8 cellular contexts compared by ENCODE assay signal in genomic region chr1:70355111-70355407, GRCh38. TPM values are rescaled to one million over a fixed set of nuclear protein-coding genes. Genes with fewer than 3 reads are reported as not detected.
A peak's percentile ranks its signal among the peaks of the same experiment; 100 is the strongest.
DNase-seq lines count a peak whose midpoint lies in the region; ATAC-seq, FAIRE-seq and TF ChIP-seq lines count a peak whose summit lies in the region.

No MANE protein-coding gene starts in this region.

- no peaks in the 10 kb centered on the region for H3K9me3 Mint-ChIP-seq in T-helper 1 cell treated with Interleukin-12 subunit alpha and Interleukin-12 subunit beta and Interleukin-4 antibody, amounts not matched to agents 30 μg/mL and 1 μg/mL, for 36 hours
- no peaks in the 10 kb centered on the region for H3K9me3 Mint-ChIP-seq in activated naive CD8-positive, alpha-beta T cell treated with anti-CD3 and anti-CD28 coated beads, Interleukin-2, amount 50 U/mL, for 24 hours

- no peak for TF ChIP-seq CTCF in kidney (IDR thresholded peaks at IDR 0.05; ENCODE audit: borderline replicate concordance, extremely low read depth, insufficient read depth)

- H3K4me3 ChIP-seq in kidney (ENCODE audit: low read length in 2 of 2) = peak overlapping the region; percentile 91 to 100
- H3K4me3 ChIP-seq in subcutaneous abdominal adipose tissue (ENCODE audit: low read depth in 1 of 5, low read length in 5 of 5) = peak overlapping the region; percentile 97 to 99 (median 98)

- H3K27ac ChIP-seq in kidney (ENCODE audit: low read depth in 2 of 2, low read length in 2 of 2) = peak overlapping the region; percentile 93 to 94
- H3K27ac ChIP-seq in subcutaneous abdominal adipose tissue (ENCODE audit: low read depth, low read length) = peak overlapping the region; percentile 63

- H3K4me1 ChIP-seq in kidney (ENCODE audit: control insufficient read depth in 1 of 2, insufficient read depth in 1 of 2, low read depth in 1 of 2, low read length in 2 of 2) (peaks cover 2 to 6% of the 10 kb centered on the region in 2 donors), subcutaneous abdominal adipose tissue (ENCODE audit: control insufficient read depth in 5 of 5, insufficient read depth in 5 of 5, low read length in 5 of 5) (peaks cover 0 to 34% (median 29%) of the 10 kb centered on the region in 5 donors)

- intact Hi-C loops in kidney (cut with DNase I) = no loop called here

- H3K4me3 Mint-ChIP-seq in T-helper 1 cell treated with Interleukin-12 subunit alpha and Interleukin-12 subunit beta and Interleukin-4 antibody, amounts not matched to agents 30 μg/mL and 1 μg/mL, for 36 hours = peak overlapping the region; percentile 94
- H3K4me3 Mint-ChIP-seq in activated naive CD8-positive, alpha-beta T cell treated with anti-CD3 and anti-CD28 coated beads, Interleukin-2, amount 50 U/mL, for 24 hours = peak overlapping the region; percentile 87

- H3K4me1 Mint-ChIP-seq in T-helper 1 cell treated with Interleukin-12 subunit alpha and Interleukin-12 subunit beta and Interleukin-4 antibody, amounts not matched to agents 30 μg/mL and 1 μg/mL, for 36 hours (ENCODE audit: low read depth) = peaks cover 27% of the 10 kb centered on the region
- H3K4me1 Mint-ChIP-seq in activated naive CD8-positive, alpha-beta T cell treated with anti-CD3 and anti-CD28 coated beads, Interleukin-2, amount 50 U/mL, for 24 hours = peaks cover 38% of the 10 kb centered on the region

- no peaks in the 10 kb centered on the region for H3K27me3 ChIP-seq in subcutaneous abdominal adipose tissue (ENCODE audit: control insufficient read depth in 5 of 5, insufficient read depth in 4 of 5, low read length in 5 of 5)

- H3K36me3 Mint-ChIP-seq in T-helper 1 cell treated with Interleukin-12 subunit alpha and Interleukin-12 subunit beta and Interleukin-4 antibody, amounts not matched to agents 30 μg/mL and 1 μg/mL, for 36 hours (ENCODE audit: low read depth) = peaks cover 7% of the 10 kb centered on the region
- H3K36me3 Mint-ChIP-seq in activated naive CD8-positive, alpha-beta T cell treated with anti-CD3 and anti-CD28 coated beads, Interleukin-2, amount 50 U/mL, for 24 hours (ENCODE audit: low read depth) = peaks cover 13% of the 10 kb centered on the region

- no peak for ATAC-seq in activated naive CD8-positive, alpha-beta T cell treated with anti-CD3 and anti-CD28 coated beads, Interleukin-2, amount 50 U/mL, for 24 hours
- no peak for ATAC-seq in HG03521 (IDR thresholded peaks at IDR 0.05; ENCODE audit: unreplicated experiment)

- H3K36me3 ChIP-seq in kidney (ENCODE audit: control insufficient read depth in 1 of 2, insufficient read depth in 2 of 2, low read length in 2 of 2) = no peaks in the 10 kb centered on the region
- peaks cover 0 to 4% (median 0%) of the 10 kb centered on the region in 5 donors for H3K36me3 ChIP-seq in subcutaneous abdominal adipose tissue (ENCODE audit: control insufficient read depth in 5 of 5, insufficient read depth in 5 of 5, low read length in 5 of 5)

- no peaks in the 10 kb centered on the region for H3K27me3 Mint-ChIP-seq in T-helper 1 cell treated with Interleukin-12 subunit alpha and Interleukin-12 subunit beta and Interleukin-4 antibody, amounts not matched to agents 30 μg/mL and 1 μg/mL, for 36 hours (ENCODE audit: low read depth)
- no peaks in the 10 kb centered on the region for H3K27me3 Mint-ChIP-seq in activated naive CD8-positive, alpha-beta T cell treated with anti-CD3 and anti-CD28 coated beads, Interleukin-2, amount 50 U/mL, for 24 hours

- H3K27ac Mint-ChIP-seq in T-helper 1 cell treated with Interleukin-12 subunit alpha and Interleukin-12 subunit beta and Interleukin-4 antibody, amounts not matched to agents 30 μg/mL and 1 μg/mL, for 36 hours = peak overlapping the region; percentile 96
- H3K27ac Mint-ChIP-seq in activated naive CD8-positive, alpha-beta T cell treated with anti-CD3 and anti-CD28 coated beads, Interleukin-2, amount 50 U/mL, for 24 hours = peak overlapping the region; percentile 99

- H3K9ac ChIP-seq in kidney (ENCODE audit: low read length in 2 of 2) = peak overlapping the region; percentile 77 to 82
- H3K9ac ChIP-seq in subcutaneous abdominal adipose tissue (ENCODE audit: low read length in 5 of 5) = peak overlapping the region in 4 of 5 donors; percentile 87 to 98 (median 96)

- DNase-seq in T-helper 1 cell = no peak
- DNase-seq in activated naive CD8-positive, alpha-beta T cell treated with anti-CD3 and anti-CD28 coated beads, Interleukin-2, amount 50 U/mL, for 24 hours = no peak
- DNase-seq in kidney = no peak
- DNase-seq in C1 segment of cervical spinal cord (lab: John Stamatoyannopoulos, UW) = no peak
- DNase-seq in HCEC 1CT = no peak

- no peak for FAIRE-seq in kidney (lab: Jason Lieb, UNC)

- no peaks in the 10 kb centered on the region for H3K9me3 ChIP-seq in kidney (ENCODE audit: control insufficient read depth in 1 of 2, low read length in 2 of 2)
- no peaks in the 10 kb centered on the region for H3K9me3 ChIP-seq in subcutaneous abdominal adipose tissue (ENCODE audit: control insufficient read depth in 5 of 5, low read length in 5 of 5)

RNA-seq across cellular contexts. Expression of gene ANKRD13C, which starts 0.5 kb away (rescaled TPM):
- total RNA-seq in kidney = 23.4 TPM
- polyA plus RNA-seq in kidney (ENCODE audit: insufficient read depth, low read depth, low replicate concordance) = 8.4 TPM

RNA-seq across cellular contexts. Expression of gene CTH, which starts 56.0 kb away (rescaled TPM):
- 6.5 TPM for total RNA-seq in kidney
- polyA plus RNA-seq in kidney (ENCODE audit: insufficient read depth, low read depth, low replicate concordance) = 7.5 TPM
